Comparison of ENCODE assay signal across 15 cellular contexts in the genomic region with DNA sequence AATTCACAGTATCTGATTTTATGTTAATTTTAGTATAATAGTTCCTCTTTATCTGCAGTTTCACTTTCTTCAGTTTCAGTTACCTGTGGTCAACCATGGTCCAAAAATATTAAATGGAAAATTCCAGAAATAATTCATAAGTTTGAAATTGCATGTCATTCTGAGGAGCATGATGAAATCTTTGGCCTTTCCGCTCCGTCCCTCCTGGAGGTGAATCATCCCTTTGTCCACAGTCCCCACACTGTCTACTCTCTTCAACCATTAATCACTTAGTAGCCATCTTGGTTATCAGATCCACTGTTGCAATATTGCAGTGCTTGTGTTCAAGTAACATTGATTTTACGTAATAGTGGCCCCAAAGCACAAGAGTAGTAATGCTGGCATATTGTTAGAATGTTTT. TPM values are rescaled to one million over a fixed set of nuclear protein-coding genes. Genes with fewer than 3 reads are reported as not detected.
DNase-seq lines count a peak whose midpoint lies in the region; ATAC-seq, FAIRE-seq and TF ChIP-seq lines count a peak whose summit lies in the region.
"Had no signal": no experiment of that assay in that cellular context is flagged by ENCODE, and none has a peak within 500 bp of the region (broad histone marks: within the 10 kb centered on the region; RNA-seq: fewer than 3 reads in every experiment).

No MANE protein-coding gene starts in this region.

- H3F3A ChIP-seq in PC-3 (ENCODE audit: low read length, unreplicated experiment), result no peaks in the 10 kb centered on the region

- no peaks in the 10 kb centered on the region for H4K20me1 ChIP-seq in PC-3 (ENCODE audit: low read length)

- H3K4me2 ChIP-seq in A549 (no peak overlapping the region; the same call in 1 of the 3 replicates), PC-3 (ENCODE audit: low read length) (no peak overlapping the region)

- no peaks in the 10 kb centered on the region for H3K9me3 ChIP-seq in A549
- H3K9me3 ChIP-seq in PC-3 (ENCODE audit: low read length), result no peaks in the 10 kb centered on the region
- peaks cover 0 to 6% (median 0%) of the 10 kb centered on the region in 8 donors for H3K9me3 ChIP-seq in spleen
- H3K9me3 ChIP-seq in CD8-positive, alpha-beta T cell (ENCODE audit: low read length), result no peaks in the 10 kb centered on the region

- TF ChIP-seq EP300 in A549 (IDR thresholded peaks at IDR 0.05), result no peak

- no peak for TF ChIP-seq RAD21 in A549 (conservative IDR thresholded peaks at IDR 0.05 in 1 of 2, IDR thresholded peaks at IDR 0.05 in 1 of 2)

- no peak overlapping the region for H3K9ac ChIP-seq in PC-3 (ENCODE audit: low read length)

- 43% methylated on average over 3 of the region's 3 CpGs for WGBS in A549 (ENCODE audit: missing lambda C conversion rate)
- 67 to 83% (median 74%) methylated on average over 3 of the region's 3 CpGs for WGBS in spleen, 5 donors

- H3K27ac ChIP-seq in A549, result peak overlapping the region in 1 of 2 experiments; percentile 33; a peak in 2 of 6 replicates
- no peak overlapping the region for H3K27ac ChIP-seq in PC-3 (ENCODE audit: low read length)
- H3K27ac ChIP-seq in spleen, result no peak overlapping the region
- H3K27ac ChIP-seq in CD8-positive, alpha-beta T cell (ENCODE audit: low read depth, low read length), result no peak overlapping the region

- intact Hi-C loops in PC-3 (cut with micrococcal nuclease), result no loop called here
- intact Hi-C loops in spleen (cut with DNase I; ENCODE audit: low total_unique reads), result no loop called here
- intact Hi-C loops in CD8-positive, alpha-beta T cell (cut with DNase I, micrococcal nuclease), result no loop called here

- POLR2A ChIA-PET in A549 (lab: Yijun Ruan, JAX) (no interaction called here), PC-3 (lab: Charles Lee; ENCODE audit: unreplicated experiment) (no interaction called here)
- POLR2A ChIA-PET in CD8-positive, alpha-beta T cell (lab: Charles Lee), result no interaction called here

- 0 out of 2 replicates have a peak overlapping the region, but pooled peaks have one; percentile 13 for H2AFZ ChIP-seq in PC-3 (ENCODE audit: low read length)

- CTCF ChIA-PET in A549 (lab: Yijun Ruan, JAX), result no interaction called here
- CTCF ChIA-PET in PC-3 (lab: Charles Lee), result no interaction called here
- CTCF ChIA-PET in CD8-positive, alpha-beta T cell (lab: Charles Lee), result no interaction called here

- no peaks in the 10 kb centered on the region for H3K27me3 Mint-ChIP-seq in CD8-positive, alpha-beta T cell (ENCODE audit: low read depth)
- H3K27me3 Mint-ChIP-seq: effector memory CD8-positive, alpha-beta T cell had no signal

- no peaks in the 10 kb centered on the region for H3K9me3 Mint-ChIP-seq in CD8-positive, alpha-beta T cell

- no TSS peak for BruUV-seq in PC-3 (replicated peaks; lab: Mats Ljungman, UMichigan)

- no peak overlapping the region for H3K4me3 ChIP-seq in A549
- no peak overlapping the region for H3K4me3 ChIP-seq in PC-3 (ENCODE audit: low read length)
- no peak overlapping the region for H3K4me3 ChIP-seq in choroid plexus epithelial cell (ENCODE audit: low read depth, low read length)
- no peak overlapping the region for H3K4me3 ChIP-seq in spleen
- H3K4me3 ChIP-seq in CD8-positive, alpha-beta T cell (ENCODE audit: low read depth, low read length), result no peak overlapping the region

- H3K4me1 ChIP-seq in A549 (peaks cover 4% of the 10 kb centered on the region; the same call in 1 of the 3 replicates), PC-3 (ENCODE audit: insufficient read depth, low read length) (no peaks in the 10 kb centered on the region), spleen (no peaks in the 10 kb centered on the region)
- no peaks in the 10 kb centered on the region for H3K4me1 ChIP-seq in CD8-positive, alpha-beta T cell (ENCODE audit: insufficient read depth, low read length)

- H3K4me1 Mint-ChIP-seq in CD8-positive, alpha-beta T cell (ENCODE audit: low read depth), result no peaks in the 10 kb centered on the region

- no peaks in the 10 kb centered on the region for H3K79me2 ChIP-seq in PC-3 (ENCODE audit: low read length)

- no peak for FAIRE-seq in A549 (lab: Jason Lieb, UNC)

- no peak for TF ChIP-seq POLR2A in A549 (IDR thresholded peaks at IDR 0.05; ENCODE audit: low read length)
- no peak for TF ChIP-seq POLR2A in spleen (IDR thresholded peaks at IDR 0.05)

- H3K36me3 ChIP-seq in PC-3 (ENCODE audit: low read depth, low read length), result no peaks in the 10 kb centered on the region
- H3K36me3 ChIP-seq in spleen, result no peaks in the 10 kb centered on the region
- H3K36me3 ChIP-seq in CD8-positive, alpha-beta T cell (ENCODE audit: insufficient read depth, low read length), result no peaks in the 10 kb centered on the region

- ATAC-seq in A549 (peak in 1 of 2 experiments; percentile 73; a peak in 3 of 6 replicates), PC-3 (no peak)
- no peak for ATAC-seq in CD8-positive, alpha-beta T cell
- ATAC-seq: effector memory CD8-positive, alpha-beta T cell had no signal

- H3K4me3 Mint-ChIP-seq in CD8-positive, alpha-beta T cell, result no peak overlapping the region
- H3K4me3 Mint-ChIP-seq: brain; effector memory CD8-positive, alpha-beta T cell had no signal

- H3K36me3 Mint-ChIP-seq in CD8-positive, alpha-beta T cell, result no peaks in the 10 kb centered on the region
- H3K36me3 Mint-ChIP-seq: brain had no signal

- DNase-seq in A549 (ENCODE audit: low read depth in 1 of 2, low spot score in 1 of 2) (peak in 1 of 2 experiments; percentile 58), HT1080 (ENCODE audit: low read depth) (peak; percentile 49), PC-3 (peak; percentile 4), choroid plexus epithelial cell (ENCODE audit: low read depth) (peak; percentile 25), spleen (no peak), HPDE6-E6E7 (ENCODE audit: extremely low spot score) (no peak)
- no peak for DNase-seq in CD8-positive, alpha-beta T cell
- no peak for DNase-seq in activated CD8-positive, alpha-beta memory T cell treated with anti-CD3 and anti-CD28 coated beads, Interleukin-2, amount 50 U/mL, for 48 hours
- DNase-seq: activated CD8-positive, alpha-beta memory T cell treated with anti-CD3 and anti-CD28 coated beads for 24 hours; activated effector memory CD4-positive, alpha-beta T cell treated with anti-CD3 and anti-CD28 coated beads, Interleukin-2, amount 50 U/mL, for 16 hours; Calu3; effector memory CD8-positive, alpha-beta T cell; NCI-H1092; NCI-H2171 treated with DMSO at 0.1 percent for 48 hours had no signal

- no peak for TF ChIP-seq CTCF in A549 (IDR thresholded peaks at IDR 0.05)
- TF ChIP-seq CTCF in PC-3 (conservative IDR thresholded peaks at IDR 0.05; ENCODE audit: low read depth, low read length), result no peak
- TF ChIP-seq CTCF in choroid plexus epithelial cell (conservative IDR thresholded peaks at IDR 0.05; ENCODE audit: low read depth, low read length), result no peak
- TF ChIP-seq CTCF in spleen (IDR thresholded peaks at IDR 0.05 in 8 of 11, conservative IDR thresholded peaks at IDR 0.05 in 3 of 11), result no peak
- no peak for TF ChIP-seq CTCF in CD8-positive, alpha-beta T cell (IDR thresholded peaks at IDR 0.05)

- no peaks in the 10 kb centered on the region for H3K9me2 ChIP-seq in PC-3 (replicated peaks; ENCODE audit: low read length)

- no peak overlapping the region for H3K27ac Mint-ChIP-seq in CD8-positive, alpha-beta T cell
- H3K27ac Mint-ChIP-seq: brain; effector memory CD8-positive, alpha-beta T cell had no signal

- no peaks in the 10 kb centered on the region for H3K27me3 ChIP-seq in PC-3 (ENCODE audit: low read length)
- no peaks in the 10 kb centered on the region for H3K27me3 ChIP-seq in spleen (replicated peaks in 1 of 7)
- no peaks in the 10 kb centered on the region for H3K27me3 ChIP-seq in CD8-positive, alpha-beta T cell (ENCODE audit: insufficient read depth, low read length)

TF ChIP-seq in A549, 52 proteins besides CTCF, POLR2A, EP300 and RAD21:
- TF ChIP-seq NPAS2 (CRISPR knock-in tag; IDR thresholded peaks at IDR 0.05; ENCODE audit: borderline replicate concordance) (no peak), ESRRA (IDR thresholded peaks at IDR 0.05; ENCODE audit: borderline replicate concordance, low read length) (no peak), MYC (IDR thresholded peaks at IDR 0.05; ENCODE audit: borderline replicate concordance, low read length) (no peak), FOXS1 (CRISPR knock-in tag; IDR thresholded peaks at IDR 0.05) (no peak), FOSL2 (IDR thresholded peaks at IDR 0.05) (no peak), FOSL2 (CRISPR knock-in tag; IDR thresholded peaks at IDR 0.05) (peak; percentile 45), CBX8 (IDR thresholded peaks at IDR 0.05) (no peak), EHMT2 (IDR thresholded peaks at IDR 0.05; ENCODE audit: low read depth) (no peak)

RNA-seq across cellular contexts. Expression of a gene that starts 26.8 kb away (rescaled TPM):
- polyA plus RNA-seq in A549 (2011; rRNA removed) (18.2 and 21.4 TPM in 2 replicates), A549 (2017; fragmentation: RNase III; extraction: RNeasy Plus Mini Kit Qiagen cat#74134 plus additional on column Dnase treatment) (0.39 to 0.91 TPM (median 0.66 TPM) in 3 replicates), spleen (under 1 TPM in 2 of 3 donors, not detected in 1; 0.02 TPM)
- 0.86 and 0.89 TPM in 2 replicates for polyA plus RNA-seq in A549 (2012; cell fraction: cytosol; rRNA removed)
- 0.70 and 0.85 TPM in 2 replicates for polyA plus RNA-seq in A549 (2012; cell fraction: nucleus; rRNA removed)
- polyA minus RNA-seq in A549 (2011; rRNA and poly(A)+ RNA removed), result 5.7 and 8.7 TPM in 2 replicates
- 0.10 and 0.84 TPM in 2 replicates for total RNA-seq in HT1080 (2014; rRNA removed; shearing (Covaris generic))
- polyA plus RNA-seq in HT1080 (2015; cell fraction: cytosol; rRNA removed), result 0.14 and 0.16 TPM in 2 replicates
- polyA plus RNA-seq in HT1080 (2015; cell fraction: nucleus; rRNA removed), result 0.76 and 0.82 TPM in 2 replicates
- total RNA-seq in PC-3 (2014; rRNA removed) (4.1 and 4.6 TPM in 2 replicates), spleen (under 1 TPM in 1 of 7 donors, not detected in 6; 0.20 TPM)
- total RNA-seq in CD8-positive, alpha-beta T cell, result not detected
- total RNA-seq: Calu3 had no signal

Comparison
In these comparisons a context has a peak if more than half of its experiments do, and no peak if none do; other contexts are left out.
1. DNase-seq: peak in HT1080 (single experiment), PC-3 (single experiment) and choroid plexus epithelial cell (single experiment); none in spleen (single experiment), CD8-positive, alpha-beta T cell (0 of 7), activated CD8-positive, alpha-beta memory T cell treated with anti-CD3 and anti-CD28 coated beads, Interleukin-2, amount 50 U/mL, for 48 hours (single experiment) and HPDE6-E6E7 (single experiment).